Comparison of ENCODE assay signal across 2 cellular contexts in genomic region chr17:50405353-50405752, GRCh38.
TF ChIP-seq lines count a peak whose summit lies in the region.

No MANE protein-coding gene starts in this region.

TF ChIP-seq in IMR-90, 13 proteins besides CTCF, POLR2A, EP300 and RAD21:
- peak; percentile 59 for TF ChIP-seq MAFK (IDR thresholded peaks at IDR 0.05; ENCODE audit: low read depth, low read length)

TF ChIP-seq in HepG2, 621 proteins besides CTCF, POLR2A, EP300 and RAD21:
- TF ChIP-seq MAFK (conservative IDR thresholded peaks at IDR 0.05 in 1 of 2, IDR thresholded peaks at IDR 0.05 in 1 of 2; ENCODE audit: low read length in 2 of 2) (peak; percentile 86 to 87), MAFF (IDR thresholded peaks at IDR 0.05; ENCODE audit: low read depth, low read length) (peak; percentile 85)
